1 cellular context compared by ENCODE assay signal in genomic region chr19:13150187-13150918, GRCh38.
TF ChIP-seq lines count a peak whose summit lies in the region.

Gene IER2 (plus strand): TSS chr19:13150411. CDS start chr19:13153187, 2,776 bp downstream.
Gene STX10 (minus strand): TSS chr19:13150375. CDS start chr19:13150173, 202 bp downstream.

TF ChIP-seq in K562, 482 proteins besides CTCF, POLR2A, EP300 and RAD21 (continued from another document and continues in another):
- no peak; a peak in 1 of 4 replicates for TF ChIP-seq BCLAF1 (IDR thresholded peaks at IDR 0.05; ENCODE audit: borderline replicate concordance in 1 of 2, control insufficient read depth in 1 of 2, low read depth in 2 of 2, low read length in 1 of 2)
- TF ChIP-seq ZNF143 (CRISPR knock-in tag; IDR thresholded peaks at IDR 0.05) = no peak
- TF ChIP-seq ZBTB43 (CRISPR knock-in tag; IDR thresholded peaks at IDR 0.05) = no peak; the same call in 1 of the 2 replicates
- 0 out of 2 replicates have a peak, but pooled peaks have one; percentile 37 for TF ChIP-seq ZBTB2 (IDR thresholded peaks at IDR 0.05)
- TF ChIP-seq ELF4 (CRISPR knock-in tag; IDR thresholded peaks at IDR 0.05) = no peak
- TF ChIP-seq GTF2B (IDR thresholded peaks at IDR 0.05; ENCODE audit: extremely low read depth, insufficient read length) = no peak
- no peak for TF ChIP-seq CUX1 (CRISPR knock-in tag; IDR thresholded peaks at IDR 0.05)
- no peak for TF ChIP-seq KLF1 (tag; IDR thresholded peaks at IDR 0.05)
- TF ChIP-seq RUNX1 (IDR thresholded peaks at IDR 0.05; ENCODE audit: low read depth) = no peak
- TF ChIP-seq NFIX (CRISPR knock-in tag; IDR thresholded peaks at IDR 0.05; ENCODE audit: low read depth) = no peak
- no peak for TF ChIP-seq RBM15 (IDR thresholded peaks at IDR 0.05; ENCODE audit: insufficient read depth, low read length)
- no peak for TF ChIP-seq SMAD2 (IDR thresholded peaks at IDR 0.05; ENCODE audit: low read depth, low read length)
- TF ChIP-seq C11orf30 (IDR thresholded peaks at IDR 0.05; ENCODE audit: low read depth) = peak; percentile 41
- TF ChIP-seq ZNF408 (CRISPR knock-in tag; IDR thresholded peaks at IDR 0.05; ENCODE audit: low read depth) = no peak
- 0 out of 2 replicates have a peak, but pooled peaks have one; percentile 9 for TF ChIP-seq ZBTB1 (CRISPR knock-in tag; IDR thresholded peaks at IDR 0.05; ENCODE audit: borderline replicate concordance, low read depth)
- TF ChIP-seq ETV6 (IDR thresholded peaks at IDR 0.05; ENCODE audit: borderline replicate concordance in 1 of 2, low read depth in 2 of 2, low read length in 1 of 2) = no peak
- TF ChIP-seq ETV6 (CRISPR knock-in tag; IDR thresholded peaks at IDR 0.05; ENCODE audit: borderline replicate concordance) = no peak; the same call in 1 of the 2 replicates
- no peak for TF ChIP-seq ETS2 (tag; IDR thresholded peaks at IDR 0.05; ENCODE audit: borderline replicate concordance, poor library complexity, severe bottlenecking)
- TF ChIP-seq MAZ (CRISPR knock-in tag; conservative IDR thresholded peaks at IDR 0.05 in 1 of 2, IDR thresholded peaks at IDR 0.05 in 1 of 2) = peak; percentile 93 to 97
- no peak for TF ChIP-seq CBX2 (IDR thresholded peaks at IDR 0.05; ENCODE audit: insufficient read depth, low read length, poor library complexity, severe bottlenecking)
- peak; percentile 93 for TF ChIP-seq ZBTB17 (CRISPR knock-in tag; IDR thresholded peaks at IDR 0.05)
- TF ChIP-seq TARDBP (IDR thresholded peaks at IDR 0.05) = peak; percentile 77; the same call in 1 of the 2 replicates
- no peak for TF ChIP-seq MAFF (IDR thresholded peaks at IDR 0.05; ENCODE audit: low read length)
- TF ChIP-seq NCOA6 (IDR thresholded peaks at IDR 0.05) = no peak
- TF ChIP-seq TSHZ1 (CRISPR knock-in tag; IDR thresholded peaks at IDR 0.05) = no peak
- TF ChIP-seq E2F1 (CRISPR knock-in tag; IDR thresholded peaks at IDR 0.05) = no peak
- peak; percentile 46 for TF ChIP-seq FOSL1 (tag; conservative IDR thresholded peaks at IDR 0.05)
- peak; percentile 85 for TF ChIP-seq ATF7 (IDR thresholded peaks at IDR 0.05)
- TF ChIP-seq E2F6 (IDR thresholded peaks at IDR 0.05; ENCODE audit: borderline replicate concordance in 1 of 2, extremely low read depth in 1 of 2, insufficient read depth in 1 of 2, insufficient read length in 1 of 2, low read depth in 1 of 2, low read length in 1 of 2, poor library complexity in 1 of 2, severe bottlenecking in 1 of 2) = peak in 1 of 2 experiments; percentile 53
- no peak for TF ChIP-seq MYNN (IDR thresholded peaks at IDR 0.05)
- no peak for TF ChIP-seq MYNN (CRISPR knock-in tag; IDR thresholded peaks at IDR 0.05)
- TF ChIP-seq CCNT2 (IDR thresholded peaks at IDR 0.05; ENCODE audit: borderline replicate concordance, extremely low read depth, insufficient read length, low read depth, low read length) = peak; percentile 56
- TF ChIP-seq TCF7L2 (IDR thresholded peaks at IDR 0.05; ENCODE audit: low read depth, low read length) = no peak
- no peak for TF ChIP-seq ZNF778 (CRISPR knock-in tag; IDR thresholded peaks at IDR 0.05)
- TF ChIP-seq ZC3H11A (IDR thresholded peaks at IDR 0.05; ENCODE audit: low read depth, low read length) = no peak
- TF ChIP-seq CBFA2T2 (conservative IDR thresholded peaks at IDR 0.05) = no peak
- no peak for TF ChIP-seq ZNF121 (CRISPR knock-in tag; conservative IDR thresholded peaks at IDR 0.05)
- no peak for TF ChIP-seq ATF1 (CRISPR knock-in tag; IDR thresholded peaks at IDR 0.05)
- TF ChIP-seq ATF1 (tag; IDR thresholded peaks at IDR 0.05) = peak; percentile 83
- TF ChIP-seq RBM39 (optimal IDR thresholded peaks at IDR 0.05; ENCODE audit: low read depth, low read length) = no peak
- peak; percentile 45 for TF ChIP-seq FIP1L1 (IDR thresholded peaks at IDR 0.05; ENCODE audit: low read depth, low read length, poor library complexity, severe bottlenecking)
- no peak for TF ChIP-seq MEF2D (tag; conservative IDR thresholded peaks at IDR 0.05; ENCODE audit: low read depth)
- TF ChIP-seq TAF1 (IDR thresholded peaks at IDR 0.05; ENCODE audit: control insufficient read depth, extremely low read depth, insufficient read depth, low read length, severe bottlenecking) = peak; percentile 84
- TF ChIP-seq MBD1 (CRISPR knock-in tag; IDR thresholded peaks at IDR 0.05) = no peak
- TF ChIP-seq ZNF586 (CRISPR knock-in tag; conservative IDR thresholded peaks at IDR 0.05) = no peak
- TF ChIP-seq ZNF3 (CRISPR knock-in tag; IDR thresholded peaks at IDR 0.05) = no peak
